Comparison of ENCODE assay signal across 9 cellular contexts in genomic region chr5:178624626-178625546, GRCh38. TPM values are rescaled to one million over a fixed set of nuclear protein-coding genes. Genes with fewer than 3 reads are reported as not detected.
DNase-seq lines count a peak whose midpoint lies in the region; ATAC-seq and TF ChIP-seq lines count a peak whose summit lies in the region.
"Had no signal": no experiment of that assay in that cellular context is flagged by ENCODE, and none has a peak within 500 bp of the region (broad histone marks: within the 10 kb centered on the region; RNA-seq: fewer than 3 reads in every experiment).

No MANE protein-coding gene starts in this region.

- H3K4me1 ChIP-seq in NT2/D1 (ENCODE audit: insufficient read depth, insufficient read length), result no peaks in the 10 kb centered on the region
- peaks cover 3% of the 10 kb centered on the region for H3K4me1 ChIP-seq in endodermal cell (ENCODE audit: control insufficient read depth, insufficient read depth, low read length)

- in situ Hi-C loops in Caki2 (cut with HindIII; ENCODE audit: low pct_unique_long_range_greater_than_20kb, low sequenced_read_pairs), result no loop called here

- peak overlapping the region; percentile 72 for H3K4me3 ChIP-seq in NT2/D1 (ENCODE audit: insufficient read length, low read depth)
- peak overlapping the region; percentile 93 for H3K4me3 ChIP-seq in endodermal cell (ENCODE audit: low read length)

- no peak overlapping the region for H3K27ac ChIP-seq in endodermal cell (ENCODE audit: low read depth, low read length)

- H3K27me3 ChIP-seq in NT2/D1 (ENCODE audit: insufficient read depth, insufficient read length) (no peaks in the 10 kb centered on the region), endodermal cell (ENCODE audit: control insufficient read depth, insufficient read depth, low read length, poor library complexity, severe bottlenecking) (no peaks in the 10 kb centered on the region)

- H3K27ac Mint-ChIP-seq in endodermal cell, result peak overlapping the region; percentile 100
- H3K27ac Mint-ChIP-seq in osteocyte (ENCODE audit: unreplicated experiment), result peak overlapping the region; percentile 97

- H3K36me3 ChIP-seq in NT2/D1 (ENCODE audit: insufficient read depth, insufficient read length, low read length) (peaks cover 29% of the 10 kb centered on the region), endodermal cell (ENCODE audit: control insufficient read depth, insufficient read depth, low read length) (peaks cover 29% of the 10 kb centered on the region)

- no peak for ATAC-seq in HG02642 (IDR thresholded peaks at IDR 0.05; ENCODE audit: poor library complexity, unreplicated experiment)

- H3K4me1 Mint-ChIP-seq in endodermal cell (peaks cover 15% of the 10 kb centered on the region), osteocyte (ENCODE audit: unreplicated experiment) (peaks cover 32% of the 10 kb centered on the region)

- H3K9me3 Mint-ChIP-seq in endodermal cell (peaks cover 6% of the 10 kb centered on the region), osteocyte (ENCODE audit: unreplicated experiment) (no peaks in the 10 kb centered on the region)

- peaks cover 24% of the 10 kb centered on the region for H3K36me3 Mint-ChIP-seq in endodermal cell (ENCODE audit: low read depth)
- peaks cover 21% of the 10 kb centered on the region for H3K36me3 Mint-ChIP-seq in osteocyte (ENCODE audit: unreplicated experiment)

- H3K27me3 Mint-ChIP-seq in endodermal cell (ENCODE audit: insufficient read depth), result peaks cover 11% of the 10 kb centered on the region
- H3K27me3 Mint-ChIP-seq in osteocyte (ENCODE audit: unreplicated experiment), result no peaks in the 10 kb centered on the region

- WGBS in endodermal cell (ENCODE audit: insufficient coverage in 1 of 2, insufficient read length in 1 of 2), 2 experiments, result 38 to 46% methylated on average over 6 to 15 of the region's 15 CpGs

- peak overlapping the region; percentile 95 for H3K9ac ChIP-seq in NT2/D1 (ENCODE audit: insufficient read length, low read depth)
- H3K9ac ChIP-seq in endodermal cell (ENCODE audit: extremely low read depth, low read length, poor library complexity, severe bottlenecking), result peak overlapping the region; percentile 97

- peak overlapping the region; percentile 86 for H3K4me3 Mint-ChIP-seq in endodermal cell
- H3K4me3 Mint-ChIP-seq in osteocyte (ENCODE audit: unreplicated experiment), result peak overlapping the region; percentile 95

- H3K9me3 ChIP-seq in NT2/D1 (ENCODE audit: insufficient read depth, low read length) (no peaks in the 10 kb centered on the region; the same call in 1 of the 2 replicates), endodermal cell (ENCODE audit: control insufficient read depth, low read length) (peaks cover 5% of the 10 kb centered on the region)

- DNase-seq in Caki2 (ENCODE audit: low read depth) (peak; percentile 65), NT2/D1 (ENCODE audit: low read depth, low spot score) (no peak), endodermal cell (peak; percentile 59), osteocyte (ENCODE audit: extremely low spot score, unreplicated experiment) (no peak), NOMO-1 treated with dmso at 0.1 percent for 144 hours (lab: John Stamatoyannopoulos, UW; ENCODE audit: unreplicated experiment) (no peak), midbrain (lab: John Stamatoyannopoulos, UW) (no peak), NCI-H2029 (lab: John Stamatoyannopoulos, UW) (no peak)

- TF ChIP-seq CTCF in endodermal cell (conservative IDR thresholded peaks at IDR 0.05) (no peak), osteocyte (IDR thresholded peaks at IDR 0.05) (no peak)

RNA-seq across cellular contexts. Expression of gene CLK4, which starts 2.0 kb away (rescaled TPM):
- total RNA-seq in Caki2 (2014; rRNA removed; shearing (Covaris generic); ENCODE audit: low replicate concordance), result 2.3 and 9.8 TPM in 2 replicates
- total RNA-seq in endodermal cell (10 to 100 TPM; 14.9 to 19.4 TPM), osteocyte (28.7 and 30.0 TPM in 2 replicates)
- polyA plus RNA-seq in endodermal cell (2013, experiment 1 of 2), result 19.0 TPM
- 18.7 TPM for polyA plus RNA-seq in endodermal cell (2013, experiment 2 of 2)

RNA-seq across cellular contexts. Expression of gene COL23A1, which starts 34.7 kb away (rescaled TPM):
- total RNA-seq in Caki2 (2014; rRNA removed; shearing (Covaris generic); ENCODE audit: low replicate concordance), result 1.2 and 1.9 TPM in 2 replicates
- total RNA-seq in endodermal cell, result 10 to 100 TPM; 50.2 to 71.3 TPM
- polyA plus RNA-seq in endodermal cell (2013, experiment 1 of 2), result 11.1 TPM
- polyA plus RNA-seq in endodermal cell (2013, experiment 2 of 2), result 11.1 TPM
- not detected in 2 replicates for total RNA-seq in osteocyte
- total RNA-seq: HT1080 had no signal

Comparison
In these comparisons a context has a peak if more than half of its experiments do, and no peak if none do; other contexts are left out.
1. DNase-seq: peak in Caki2 (single experiment) and endodermal cell (single experiment); none in NT2/D1 (single experiment), osteocyte (single experiment), NOMO-1 treated with dmso at 0.1 percent for 144 hours (single experiment), midbrain (single experiment) and NCI-H2029 (single experiment).
2. RNA of gene COL23A1, which starts 34.7 kb away (total RNA-seq): 50.2 to 71.3 TPM in endodermal cell; 1.2 to 1.9 TPM in Caki2 and not detected in osteocyte; every median in the first group is over 10 times any median in the second.